Comparison of ENCODE assay signal across 1 cellular context in the genomic region with DNA sequence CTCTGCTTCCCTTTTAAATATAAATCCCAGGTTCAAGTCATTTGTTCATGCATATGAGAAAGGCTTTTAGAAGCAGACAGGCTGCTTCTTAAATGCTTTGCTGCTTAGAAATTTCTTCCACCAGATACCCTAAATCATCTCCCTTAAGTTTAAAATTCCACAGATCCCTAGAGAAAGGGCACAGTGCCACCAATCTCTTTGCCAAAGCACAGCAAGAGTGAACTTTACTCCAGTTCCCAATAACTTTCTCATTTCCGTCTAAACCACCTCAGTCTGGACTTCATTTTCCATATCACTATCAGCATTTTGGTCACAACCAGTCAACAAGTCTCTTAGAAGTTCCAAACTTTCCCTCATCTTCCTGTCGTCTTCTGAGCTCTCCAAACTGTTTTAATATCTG.
TF ChIP-seq lines count a peak whose summit lies in the region.

No MANE protein-coding gene starts in this region.

TF ChIP-seq in GM23338, 12 proteins besides CTCF, POLR2A, EP300 and RAD21 (continued from another document):
- TF ChIP-seq ZNF462 (CRISPR knock-in tag; IDR thresholded peaks at IDR 0.05): no peak
- TF ChIP-seq NANOG (IDR thresholded peaks at IDR 0.05; ENCODE audit: borderline replicate concordance): no peak
- TF ChIP-seq POLR2AphosphoS5 (IDR thresholded peaks at IDR 0.05; ENCODE audit: low read depth): no peak
- no peak for TF ChIP-seq ZNF331 (CRISPR knock-in tag; IDR thresholded peaks at IDR 0.05; ENCODE audit: low read depth)
- TF ChIP-seq, protein P1, sequence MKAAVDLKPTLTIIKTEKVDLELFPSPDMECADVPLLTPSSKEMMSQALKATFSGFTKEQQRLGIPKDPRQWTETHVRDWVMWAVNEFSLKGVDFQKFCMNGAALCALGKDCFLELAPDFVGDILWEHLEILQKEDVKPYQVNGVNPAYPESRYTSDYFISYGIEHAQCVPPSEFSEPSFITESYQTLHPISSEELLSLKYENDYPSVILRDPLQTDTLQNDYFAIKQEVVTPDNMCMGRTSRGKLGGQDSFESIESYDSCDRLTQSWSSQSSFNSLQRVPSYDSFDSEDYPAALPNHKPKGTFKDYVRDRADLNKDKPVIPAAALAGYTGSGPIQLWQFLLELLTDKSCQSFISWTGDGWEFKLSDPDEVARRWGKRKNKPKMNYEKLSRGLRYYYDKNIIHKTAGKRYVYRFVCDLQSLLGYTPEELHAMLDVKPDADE (IDR thresholded peaks at IDR 0.05): no peak
- no peak for TF ChIP-seq CREB1 (CRISPR knock-in tag; IDR thresholded peaks at IDR 0.05; ENCODE audit: low read depth)
- TF ChIP-seq EZH2 (IDR thresholded peaks at IDR 0.05; ENCODE audit: low read depth, unreplicated experiment): no peak
